ENCODE assay signal across 8 cellular contexts in genomic region chr12:9925746-9926393, GRCh38. TPM values are rescaled to one million over a fixed set of nuclear protein-coding genes. Genes with fewer than 3 reads are reported as not detected.
DNase-seq lines count a peak whose midpoint lies in the region; ATAC-seq, FAIRE-seq and TF ChIP-seq lines count a peak whose summit lies in the region.

No MANE protein-coding gene starts in this region.

- H3K4me2 ChIP-seq in HepG2 (ENCODE audit: low read depth, low read length), result peak overlapping the region; percentile 52

- BruUV-seq in HepG2 (replicated peaks; lab: Mats Ljungman, UMichigan), result no TSS peak

- peak; percentile 53 for ATAC-seq in GM19035 (IDR thresholded peaks at IDR 0.05; ENCODE audit: unreplicated experiment)
- peak; percentile 64 for ATAC-seq in HepG2
- ATAC-seq in GM21723 (IDR thresholded peaks at IDR 0.05; ENCODE audit: unreplicated experiment), result no peak

- CTCF ChIA-PET in HepG2 (lab: Yijun Ruan, JAX; ENCODE audit: low intra/inter-chr PET ratio, low total read pairs), result interaction anchor here (1.1 to 3.0 kb wide), 3 partner anchors 112 to 181 kb away, joined by 4 to 19 read pairs (median 11); no protein-coding TSS in a partner anchor

- H4K20me1 ChIP-seq in HepG2 (ENCODE audit: insufficient read depth, low read length), result no peaks in the 10 kb centered on the region

- TF ChIP-seq POLR2A in HepG2 (IDR thresholded peaks at IDR 0.05; ENCODE audit: insufficient read depth in 1 of 2, low read depth in 2 of 2, low read length in 2 of 2) (no peak), testis (IDR thresholded peaks at IDR 0.05) (no peak), lower leg skin (IDR thresholded peaks at IDR 0.05) (no peak)

- FAIRE-seq in HepG2 (lab: Jason Lieb, UNC), result no peak

- POLR2A ChIA-PET in HepG2 (lab: Yijun Ruan, JAX), result no interaction called here

- no peak overlapping the region for H3K9ac ChIP-seq in HepG2 (ENCODE audit: insufficient read depth, low read depth, low read length)

- H3K4me3 ChIP-seq in choroid plexus epithelial cell (ENCODE audit: low read depth, low read length) (peak overlapping the region; percentile 20), HepG2 (replicated peaks in 1 of 3; ENCODE audit: insufficient read depth in 1 of 3, low read depth in 2 of 3, low read length in 3 of 3) (peak overlapping the region in 1 of 3 experiments; percentile 29; a peak in 1 of 6 replicates), testis (no peak overlapping the region), lower leg skin (ENCODE audit: low read depth, poor library complexity, severe bottlenecking) (no peak overlapping the region)

- 1% methylated on average over 5 of the region's 5 CpGs for WGBS in HepG2 (ENCODE audit: low lambda C conversion rate)
- WGBS in testis, 2 donors, result 34 to 45% methylated on average over 5 of the region's 5 CpGs
- WGBS in lower leg skin, 2 donors, result 9 to 14% methylated on average over 5 of the region's 5 CpGs

- no peaks in the 10 kb centered on the region for H3K9me3 ChIP-seq in HepG2 (ENCODE audit: low read length)
- H3K9me3 ChIP-seq in testis, result no peaks in the 10 kb centered on the region

- DNase-seq in Ammon's horn (ENCODE audit: low spot score) (peak; percentile 55), RKO (ENCODE audit: low spot score) (peak; percentile 65), choroid plexus epithelial cell (ENCODE audit: low read depth) (peak; percentile 69), HepG2 (ENCODE audit: low spot score) (peak; percentile 9), testis (no peak), lower leg skin (ENCODE audit: low spot score in 2 of 2) (no peak)

- H3K36me3 ChIP-seq in HepG2 (replicated peaks in 1 of 2; ENCODE audit: control insufficient read depth in 1 of 2, insufficient read depth in 2 of 2, low read length in 2 of 2) (no peaks in the 10 kb centered on the region), testis (ENCODE audit: low read depth, missing control alignments) (no peaks in the 10 kb centered on the region)

- no peak overlapping the region for H3K27ac ChIP-seq in HepG2 (ENCODE audit: extremely low read length, insufficient read depth, low read length)
- no peak overlapping the region for H3K27ac ChIP-seq in testis

- no peak for TF ChIP-seq RAD21 in HepG2 (CRISPR knock-in tag; IDR thresholded peaks at IDR 0.05)

- H3K4me1 ChIP-seq in HepG2 (ENCODE audit: insufficient read depth, low read length), result no peaks in the 10 kb centered on the region
- H3K4me1 ChIP-seq in testis, result no peaks in the 10 kb centered on the region

- peak; percentile 70 for TF ChIP-seq CTCF in choroid plexus epithelial cell (conservative IDR thresholded peaks at IDR 0.05; ENCODE audit: low read depth, low read length)
- TF ChIP-seq CTCF in HepG2 (CRISPR knock-in tag; IDR thresholded peaks at IDR 0.05), result peak; percentile 56
- TF ChIP-seq CTCF in testis (IDR thresholded peaks at IDR 0.05), result peak; percentile 32 to 59 (median 47)
- no peak for TF ChIP-seq CTCF in lower leg skin (IDR thresholded peaks at IDR 0.05)

- TF ChIP-seq EP300 in HepG2 (IDR thresholded peaks at IDR 0.05; ENCODE audit: low read depth in 2 of 2, low read length in 2 of 2), result no peak
- no peak for TF ChIP-seq EP300 in HepG2 (CRISPR knock-in tag; IDR thresholded peaks at IDR 0.05; ENCODE audit: borderline replicate concordance)

- in situ Hi-C loops in HepG2 (cut with HindIII; ENCODE audit: extremely low pct_ligation_motif_present, low pct_unique_long_range_greater_than_20kb), result loop anchor here (5.0 kb wide), 1 partner anchor 174 kb away; no protein-coding TSS in a partner anchor

- intact Hi-C loops in HepG2 (cut with micrococcal nuclease; ENCODE audit: unreplicated experiment) (loop anchor here (1.0 kb wide), 1 partner anchor 176 kb away; no protein-coding TSS in a partner anchor), testis (cut with DNase I; ENCODE audit: low total_unique reads) (no loop called here), lower leg skin (cut with DNase I; ENCODE audit: low total_unique reads) (loop anchor here (5.0 kb wide), 1 partner anchor 54 kb away; no protein-coding TSS in a partner anchor)

- H2AFZ ChIP-seq in HepG2 (ENCODE audit: low read length), result no peak overlapping the region

- H3K79me2 ChIP-seq in HepG2 (ENCODE audit: insufficient read depth, low read length), result no peaks in the 10 kb centered on the region

- H3K27me3 ChIP-seq in HepG2 (ENCODE audit: control insufficient read depth in 1 of 2, insufficient read depth in 2 of 2, low read length in 2 of 2) (no peaks in the 10 kb centered on the region), testis (no peaks in the 10 kb centered on the region)

RNA-seq across cellular contexts. Expression of gene CLEC2A, which starts 6.3 kb away (rescaled TPM):
- total RNA-seq in HepG2 (2016; rRNA removed; fragmentation: Illumina TruSeq; extraction: Trizol), result not detected in 2 replicates
- not detected in 2 replicates for total RNA-seq in HepG2 (2016; cell fraction: cytosol; rRNA removed; fragmentation: Illumina TruSeq; extraction: Trizol; ENCODE audit: low read depth)
- not detected in 2 replicates for total RNA-seq in HepG2 (2016; cell fraction: insoluble cytoplasmic fraction; rRNA removed; fragmentation: Illumina TruSeq; extraction: Trizol)
- not detected in 2 replicates for total RNA-seq in HepG2 (2016; cell fraction: membrane; rRNA removed; fragmentation: Illumina TruSeq; extraction: Trizol)
- total RNA-seq in HepG2 (2016; cell fraction: nucleus; rRNA removed; fragmentation: Illumina TruSeq; extraction: Trizol), result not detected in 2 replicates
- polyA plus RNA-seq in HepG2 (2011; rRNA removed), result not detected in 2 replicates
- not detected in 2 replicates for polyA plus RNA-seq in HepG2 (2011; cell fraction: cytosol; rRNA removed)
- polyA plus RNA-seq in HepG2 (2011; cell fraction: nucleus; rRNA removed), result not detected in 2 replicates
- not detected in 2 replicates for polyA plus RNA-seq in HepG2 (2012)
- polyA plus RNA-seq in HepG2 (2016; cell fraction: cytosol; fragmentation: Illumina TruSeq; extraction: Trizol; ENCODE audit: low read depth), result not detected in 2 replicates
- not detected in 2 replicates for polyA plus RNA-seq in HepG2 (2016; cell fraction: insoluble cytoplasmic fraction; fragmentation: Illumina TruSeq; extraction: Trizol; ENCODE audit: low read depth)
- polyA plus RNA-seq in HepG2 (2016; cell fraction: membrane; fragmentation: Illumina TruSeq; extraction: Trizol; ENCODE audit: low read depth), result not detected in 2 replicates
- polyA plus RNA-seq in HepG2 (2016; cell fraction: nucleus; fragmentation: Illumina TruSeq; extraction: Trizol; ENCODE audit: insufficient read depth, low read depth), result not detected in 2 replicates
- not detected in 2 replicates for polyA minus RNA-seq in HepG2 (2011; rRNA and poly(A)+ RNA removed; ENCODE audit: low replicate concordance)
- not detected in 2 replicates for polyA minus RNA-seq in HepG2 (2011; cell fraction: cytosol; rRNA and poly(A)+ RNA removed)
- not detected in 2 replicates for polyA minus RNA-seq in HepG2 (2011; cell fraction: nucleus; rRNA and poly(A)+ RNA removed)
- not detected for total RNA-seq in testis
- polyA plus RNA-seq in testis (ENCODE audit: insufficient read depth, low read depth, low replicate concordance), result not detected
- total RNA-seq in lower leg skin, result 10 to 100 TPM; 60.8 to 80.5 (median 68.4) TPM

RNA-seq across cellular contexts. Expression of gene KLRF2, which starts 44.6 kb away (rescaled TPM):
- total RNA-seq in HepG2 (2016; rRNA removed; fragmentation: Illumina TruSeq; extraction: Trizol) (not detected in 2 replicates), testis (under 1 TPM in 1 of 2 donors, not detected in 1; 0.79 TPM), lower leg skin (not detected)
- total RNA-seq in HepG2 (2016; cell fraction: cytosol; rRNA removed; fragmentation: Illumina TruSeq; extraction: Trizol; ENCODE audit: low read depth), result not detected in 2 replicates
- not detected in 2 replicates for total RNA-seq in HepG2 (2016; cell fraction: insoluble cytoplasmic fraction; rRNA removed; fragmentation: Illumina TruSeq; extraction: Trizol)
- not detected in 2 replicates for total RNA-seq in HepG2 (2016; cell fraction: membrane; rRNA removed; fragmentation: Illumina TruSeq; extraction: Trizol)
- not detected in 2 replicates for total RNA-seq in HepG2 (2016; cell fraction: nucleus; rRNA removed; fragmentation: Illumina TruSeq; extraction: Trizol)
- polyA plus RNA-seq in HepG2 (2011; rRNA removed) (not detected in 2 replicates), testis (ENCODE audit: insufficient read depth, low read depth, low replicate concordance) (not detected)
- not detected in 2 replicates for polyA plus RNA-seq in HepG2 (2011; cell fraction: cytosol; rRNA removed)
- polyA plus RNA-seq in HepG2 (2011; cell fraction: nucleus; rRNA removed), result not detected in 2 replicates
- not detected in 2 replicates for polyA plus RNA-seq in HepG2 (2012)
- not detected in 2 replicates for polyA plus RNA-seq in HepG2 (2016; cell fraction: cytosol; fragmentation: Illumina TruSeq; extraction: Trizol; ENCODE audit: low read depth)
- polyA plus RNA-seq in HepG2 (2016; cell fraction: insoluble cytoplasmic fraction; fragmentation: Illumina TruSeq; extraction: Trizol; ENCODE audit: low read depth), result not detected in 2 replicates
- not detected in 2 replicates for polyA plus RNA-seq in HepG2 (2016; cell fraction: membrane; fragmentation: Illumina TruSeq; extraction: Trizol; ENCODE audit: low read depth)
- not detected in 2 replicates for polyA plus RNA-seq in HepG2 (2016; cell fraction: nucleus; fragmentation: Illumina TruSeq; extraction: Trizol; ENCODE audit: insufficient read depth, low read depth)
- not detected in 2 replicates for polyA minus RNA-seq in HepG2 (2011; rRNA and poly(A)+ RNA removed; ENCODE audit: low replicate concordance)
- polyA minus RNA-seq in HepG2 (2011; cell fraction: cytosol; rRNA and poly(A)+ RNA removed), result not detected in 2 replicates
- polyA minus RNA-seq in HepG2 (2011; cell fraction: nucleus; rRNA and poly(A)+ RNA removed), result not detected in 2 replicates

RNA-seq across cellular contexts. Expression of gene CLEC12A, which starts 45.3 kb away (rescaled TPM):
- total RNA-seq in HepG2 (2016; rRNA removed; fragmentation: Illumina TruSeq; extraction: Trizol) (not detected in 2 replicates), testis (under 1 TPM in 1 of 2 donors, not detected in 1; 0.31 TPM), lower leg skin (under 1 TPM in 3 of 4 donors, not detected in 1; 0.19 to 0.64 (median 0.51) TPM)
- not detected in 2 replicates for total RNA-seq in HepG2 (2016; cell fraction: cytosol; rRNA removed; fragmentation: Illumina TruSeq; extraction: Trizol; ENCODE audit: low read depth)
- total RNA-seq in HepG2 (2016; cell fraction: insoluble cytoplasmic fraction; rRNA removed; fragmentation: Illumina TruSeq; extraction: Trizol), result not detected in 2 replicates
- total RNA-seq in HepG2 (2016; cell fraction: membrane; rRNA removed; fragmentation: Illumina TruSeq; extraction: Trizol), result not detected in 2 replicates
- total RNA-seq in HepG2 (2016; cell fraction: nucleus; rRNA removed; fragmentation: Illumina TruSeq; extraction: Trizol), result not detected in 2 replicates
- polyA plus RNA-seq in HepG2 (2011; rRNA removed) (not detected in 2 replicates), testis (ENCODE audit: insufficient read depth, low read depth, low replicate concordance) (2.0 TPM)
- not detected in 2 replicates for polyA plus RNA-seq in HepG2 (2011; cell fraction: cytosol; rRNA removed)
- not detected in 2 replicates for polyA plus RNA-seq in HepG2 (2011; cell fraction: nucleus; rRNA removed)
- polyA plus RNA-seq in HepG2 (2012), result not detected in 2 replicates
- not detected in 2 replicates for polyA plus RNA-seq in HepG2 (2016; cell fraction: cytosol; fragmentation: Illumina TruSeq; extraction: Trizol; ENCODE audit: low read depth)
- not detected in 2 replicates for polyA plus RNA-seq in HepG2 (2016; cell fraction: insoluble cytoplasmic fraction; fragmentation: Illumina TruSeq; extraction: Trizol; ENCODE audit: low read depth)
- not detected in 2 replicates for polyA plus RNA-seq in HepG2 (2016; cell fraction: membrane; fragmentation: Illumina TruSeq; extraction: Trizol; ENCODE audit: low read depth)
- not detected in 2 replicates for polyA plus RNA-seq in HepG2 (2016; cell fraction: nucleus; fragmentation: Illumina TruSeq; extraction: Trizol; ENCODE audit: insufficient read depth, low read depth)
- not detected in 2 replicates for polyA minus RNA-seq in HepG2 (2011; rRNA and poly(A)+ RNA removed; ENCODE audit: low replicate concordance)
- not detected in 2 replicates for polyA minus RNA-seq in HepG2 (2011; cell fraction: cytosol; rRNA and poly(A)+ RNA removed)
- not detected in 2 replicates for polyA minus RNA-seq in HepG2 (2011; cell fraction: nucleus; rRNA and poly(A)+ RNA removed)

RNA-seq across cellular contexts. Expression of gene CLEC2B, which starts 56.7 kb away (rescaled TPM):
- total RNA-seq in HepG2 (2016; rRNA removed; fragmentation: Illumina TruSeq; extraction: Trizol), result not detected in 2 replicates
- total RNA-seq in HepG2 (2016; cell fraction: cytosol; rRNA removed; fragmentation: Illumina TruSeq; extraction: Trizol; ENCODE audit: low read depth), result not detected in 2 replicates
- not detected in 2 replicates for total RNA-seq in HepG2 (2016; cell fraction: insoluble cytoplasmic fraction; rRNA removed; fragmentation: Illumina TruSeq; extraction: Trizol)
- not detected in 2 replicates for total RNA-seq in HepG2 (2016; cell fraction: membrane; rRNA removed; fragmentation: Illumina TruSeq; extraction: Trizol)
- not detected in 2 replicates for total RNA-seq in HepG2 (2016; cell fraction: nucleus; rRNA removed; fragmentation: Illumina TruSeq; extraction: Trizol)
- polyA plus RNA-seq in HepG2 (2011; rRNA removed), result not detected in 2 replicates
- polyA plus RNA-seq in HepG2 (2011; cell fraction: cytosol; rRNA removed), result not detected in 2 replicates
- polyA plus RNA-seq in HepG2 (2011; cell fraction: nucleus; rRNA removed), result not detected in 2 replicates
- polyA plus RNA-seq in HepG2 (2012), result not detected in 2 replicates
- polyA plus RNA-seq in HepG2 (2016; cell fraction: cytosol; fragmentation: Illumina TruSeq; extraction: Trizol; ENCODE audit: low read depth), result not detected in 2 replicates
- polyA plus RNA-seq in HepG2 (2016; cell fraction: insoluble cytoplasmic fraction; fragmentation: Illumina TruSeq; extraction: Trizol; ENCODE audit: low read depth), result not detected in 2 replicates
- polyA plus RNA-seq in HepG2 (2016; cell fraction: membrane; fragmentation: Illumina TruSeq; extraction: Trizol; ENCODE audit: low read depth), result not detected in 2 replicates
- not detected in 2 replicates for polyA plus RNA-seq in HepG2 (2016; cell fraction: nucleus; fragmentation: Illumina TruSeq; extraction: Trizol; ENCODE audit: insufficient read depth, low read depth)
- 0.80 TPM in 1 of 2 replicates, not detected in the other for polyA minus RNA-seq in HepG2 (2011; rRNA and poly(A)+ RNA removed; ENCODE audit: low replicate concordance)
- polyA minus RNA-seq in HepG2 (2011; cell fraction: cytosol; rRNA and poly(A)+ RNA removed), result not detected in 2 replicates
- polyA minus RNA-seq in HepG2 (2011; cell fraction: nucleus; rRNA and poly(A)+ RNA removed), result not detected in 2 replicates
- 1 to 10 TPM; 1.2 to 5.1 TPM for total RNA-seq in testis
- 3.3 TPM for polyA plus RNA-seq in testis (ENCODE audit: insufficient read depth, low read depth, low replicate concordance)
- total RNA-seq in lower leg skin, result 10 to 100 TPM; 52.3 to 90.6 (median 81.9) TPM

Comparison
In these comparisons a context has a peak if more than half of its experiments do, and no peak if none do; other contexts are left out.
1. DNase-seq: peak in Ammon's horn (single experiment), RKO (single experiment), choroid plexus epithelial cell (single experiment) and HepG2 (single experiment); none in testis (single experiment) and lower leg skin (0 of 2).
2. CTCF ChIP-seq: peak in choroid plexus epithelial cell (single experiment), HepG2 (single experiment) and testis (3 of 3); none in lower leg skin (0 of 3).
3. RNA of gene CLEC2A, which starts 6.3 kb away (total RNA-seq): 60.8 to 80.5 TPM in lower leg skin; not detected in testis and not detected in HepG2; every median in the first group is over 10 times any median in the second.